1 cellular context compared by ENCODE assay signal in the genomic region with DNA sequence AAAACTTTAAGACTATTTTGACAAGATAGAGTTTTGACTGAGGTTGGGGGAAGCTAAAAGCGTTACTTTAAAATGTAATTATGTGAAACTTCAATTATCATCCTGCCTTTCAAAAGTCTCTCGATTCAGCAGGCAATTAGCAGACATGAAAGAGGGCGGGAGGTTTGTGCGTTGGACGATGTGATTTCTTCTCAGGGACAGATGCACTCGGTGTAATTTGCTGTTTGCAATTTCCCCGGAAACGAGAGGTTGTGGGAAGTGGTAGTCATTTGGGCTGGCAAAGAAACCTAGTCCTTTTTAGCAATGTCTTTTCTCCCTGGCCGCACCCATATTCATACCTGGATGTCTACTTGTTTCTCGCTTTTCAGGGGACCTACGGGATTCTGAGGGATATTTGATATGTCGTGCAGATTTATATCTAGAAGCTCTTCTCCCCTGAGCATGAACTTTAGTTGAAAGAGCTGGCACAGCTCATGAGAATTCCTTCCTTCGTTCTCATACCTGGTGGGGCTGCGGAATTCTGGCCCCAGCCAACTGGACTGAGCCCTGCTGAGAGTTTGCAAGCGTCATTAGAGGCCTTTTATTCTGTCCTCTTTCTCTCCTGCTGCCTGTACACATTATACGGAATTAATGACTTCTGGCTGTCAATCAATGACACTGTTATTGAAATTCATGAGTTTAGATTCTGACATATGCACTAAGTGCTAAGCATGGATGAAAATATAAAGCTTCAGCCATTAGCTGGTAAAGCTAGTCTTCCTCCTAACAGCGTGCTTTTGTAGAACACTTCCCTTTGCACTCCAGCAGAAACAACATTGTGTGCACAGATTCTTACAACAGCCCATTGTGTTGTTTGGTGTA.
TF ChIP-seq lines count a peak whose summit lies in the region.

No MANE protein-coding gene starts in this region.

TF ChIP-seq in SK-N-SH treated with all-trans-retinoic acid at 6 μM for 48 hours, 23 proteins besides CTCF, POLR2A, EP300 and RAD21 (continued from another document):
- TF ChIP-seq, protein P1, sequence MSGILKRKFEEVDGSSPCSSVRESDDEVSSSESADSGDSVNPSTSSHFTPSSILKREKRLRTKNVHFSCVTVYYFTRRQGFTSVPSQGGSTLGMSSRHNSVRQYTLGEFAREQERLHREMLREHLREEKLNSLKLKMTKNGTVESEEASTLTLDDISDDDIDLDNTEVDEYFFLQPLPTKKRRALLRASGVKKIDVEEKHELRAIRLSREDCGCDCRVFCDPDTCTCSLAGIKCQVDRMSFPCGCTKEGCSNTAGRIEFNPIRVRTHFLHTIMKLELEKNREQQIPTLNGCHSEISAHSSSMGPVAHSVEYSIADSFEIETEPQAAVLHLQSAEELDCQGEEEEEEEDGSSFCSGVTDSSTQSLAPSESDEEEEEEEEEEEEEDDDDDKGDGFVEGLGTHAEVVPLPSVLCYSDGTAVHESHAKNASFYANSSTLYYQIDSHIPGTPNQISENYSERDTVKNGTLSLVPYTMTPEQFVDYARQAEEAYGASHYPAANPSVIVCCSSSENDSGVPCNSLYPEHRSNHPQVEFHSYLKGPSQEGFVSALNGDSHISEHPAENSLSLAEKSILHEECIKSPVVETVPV (CRISPR knock-in tag; IDR thresholded peaks at IDR 0.05): no peak
- no peak for TF ChIP-seq PPARA (CRISPR knock-in tag; IDR thresholded peaks at IDR 0.05; ENCODE audit: borderline replicate concordance)
- no peak for TF ChIP-seq ZNF70 (CRISPR knock-in tag; IDR thresholded peaks at IDR 0.05)
- TF ChIP-seq CREB5 (CRISPR knock-in tag; IDR thresholded peaks at IDR 0.05; ENCODE audit: low read depth): no peak
- no peak for TF ChIP-seq ZFP3 (CRISPR knock-in tag; IDR thresholded peaks at IDR 0.05)
- TF ChIP-seq ZNF565 (CRISPR knock-in tag; conservative IDR thresholded peaks at IDR 0.05; ENCODE audit: low read depth): no peak
